22 cellular contexts compared by ENCODE assay signal in the genomic region with DNA sequence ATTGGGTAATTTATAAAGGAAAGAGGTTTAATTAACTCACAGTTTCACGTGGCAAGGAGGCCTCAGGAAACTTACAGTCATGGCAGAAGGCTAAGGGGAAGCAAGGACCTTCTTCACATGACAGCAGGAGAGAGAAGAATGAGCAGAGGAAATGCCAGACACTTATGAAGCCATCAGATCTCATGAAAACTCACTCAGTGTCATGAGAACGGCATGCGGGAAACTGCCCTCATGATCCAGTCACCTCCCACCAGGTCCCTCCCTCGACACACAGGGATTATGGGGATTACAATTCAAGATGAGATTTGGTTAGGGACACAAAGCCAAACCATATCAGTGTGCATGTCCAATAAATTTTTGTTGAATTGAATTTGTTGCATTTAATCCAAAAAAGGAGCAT. TPM values are rescaled to one million over a fixed set of nuclear protein-coding genes. Genes with fewer than 3 reads are reported as not detected.
"Had no signal": no experiment of that assay in that cellular context is flagged by ENCODE, and none has a peak within 500 bp of the region (broad histone marks: within the 10 kb centered on the region; RNA-seq: fewer than 3 reads in every experiment).

No MANE protein-coding gene starts in this region.

- H2AFZ ChIP-seq: neural progenitor cell had no signal

- H3K4me3 Mint-ChIP-seq: dendritic cell treated with granulocyte-macrophage colony-stimulating factor and Interleukin-4, amounts not matched to agents 40 ng/mL and 50 ng/mL, for 4 days; effector memory CD8-positive, alpha-beta T cell; natural killer cell; neural progenitor cell had no signal

- H3K4me1 Mint-ChIP-seq: natural killer cell had no signal

- H3K36me3 ChIP-seq: esophagus muscularis mucosa, neural progenitor cell, ovary, right atrium auricular region, sigmoid colon, thyroid gland, upper lobe of left lung, uterus had no signal

- H3K27ac ChIP-seq: epithelial cell of prostate, esophagus muscularis mucosa, foreskin keratinocyte, neural progenitor cell, ovary, right atrium auricular region, sigmoid colon, thyroid gland, upper lobe of left lung, uterus had no signal

- H3K4me2 ChIP-seq: neural progenitor cell had no signal

- H3K27me3 Mint-ChIP-seq: dendritic cell treated with granulocyte-macrophage colony-stimulating factor and Interleukin-4, amounts not matched to agents 40 ng/mL and 50 ng/mL, for 4 days had no signal

- H3K27me3 ChIP-seq: esophagus muscularis mucosa, foreskin keratinocyte, neural progenitor cell, ovary, right atrium auricular region, sigmoid colon, thyroid gland, upper lobe of left lung, uterus had no signal

- H3K4me3 ChIP-seq: esophagus muscularis mucosa, mucosa of descending colon, neural progenitor cell, ovary, right atrium auricular region, sigmoid colon, thyroid gland, upper lobe of left lung, uterus had no signal

- H3K27ac Mint-ChIP-seq: dendritic cell treated with granulocyte-macrophage colony-stimulating factor and Interleukin-4, amounts not matched to agents 40 ng/mL and 50 ng/mL, for 4 days; effector memory CD8-positive, alpha-beta T cell; natural killer cell; neural progenitor cell had no signal

- H3K9ac ChIP-seq: neural progenitor cell had no signal

- H3K36me3 Mint-ChIP-seq: natural killer cell, neural progenitor cell had no signal

- H3K9me3 ChIP-seq: esophagus muscularis mucosa, mucosa of descending colon, ovary, right atrium auricular region, sigmoid colon, thyroid gland, upper lobe of left lung, uterus had no signal

- H3K4me1 ChIP-seq: foreskin keratinocyte, upper lobe of left lung, uterus had no signal

- DNase-seq: effector memory CD8-positive, alpha-beta T cell; foreskin keratinocyte; head of caudate nucleus; hippocampal formation; mammary epithelial cell; mucosa of descending colon; natural killer cell; nucleus accumbens; ovary; sigmoid colon; small intestine; stimulated activated CD4-positive, alpha-beta T cell treated with anti-CD3 and anti-CD28 coated beads, Interleukin-12 subunit alpha, Interleukin-12 subunit beta, amount 100 ng/mL, for 4 hours; stimulated activated naive CD4-positive, alpha-beta T cell treated with Interleukin-2 at 50 U/mL for 16 hours; thyroid gland; upper lobe of left lung; uterus had no signal

- H3K9me3 Mint-ChIP-seq: dendritic cell treated with granulocyte-macrophage colony-stimulating factor and Interleukin-4, amounts not matched to agents 40 ng/mL and 50 ng/mL, for 4 days; effector memory CD8-positive, alpha-beta T cell; natural killer cell had no signal

RNA-seq across cellular contexts. Expression of a gene that starts 52.0 kb away (rescaled TPM):
- total RNA-seq: foreskin keratinocyte, left lobe of liver, mucosa of descending colon, sigmoid colon had no signal
- polyA plus RNA-seq: foreskin keratinocyte, mammary epithelial cell, small intestine had no signal
